In the genomic region with DNA sequence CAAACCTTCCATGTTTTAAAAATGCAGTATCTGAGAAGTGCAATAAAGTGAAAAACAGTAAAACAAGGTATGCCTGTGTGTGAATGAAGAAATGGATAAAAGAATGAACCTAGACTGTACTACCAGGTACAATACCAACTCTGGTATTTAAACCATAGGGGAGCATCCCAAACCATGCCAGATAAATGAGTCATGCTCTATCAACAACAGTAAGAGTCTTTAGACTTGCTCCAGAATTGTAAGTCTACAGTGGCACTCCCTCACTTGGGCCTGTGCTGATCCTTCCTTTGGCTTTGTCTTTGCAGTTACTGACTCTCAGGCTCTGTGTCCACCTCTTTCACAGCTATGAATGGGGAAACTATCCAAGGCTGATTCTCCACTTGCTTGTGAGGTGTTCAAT, we compare ENCODE assay signal across 1 cellular context.
TF ChIP-seq lines count a peak whose summit lies in the region.

No MANE protein-coding gene starts in this region.

TF ChIP-seq in IMR-90, 13 proteins besides CTCF, POLR2A, EP300 and RAD21 (continued from another document):
- TF ChIP-seq, protein P1, sequence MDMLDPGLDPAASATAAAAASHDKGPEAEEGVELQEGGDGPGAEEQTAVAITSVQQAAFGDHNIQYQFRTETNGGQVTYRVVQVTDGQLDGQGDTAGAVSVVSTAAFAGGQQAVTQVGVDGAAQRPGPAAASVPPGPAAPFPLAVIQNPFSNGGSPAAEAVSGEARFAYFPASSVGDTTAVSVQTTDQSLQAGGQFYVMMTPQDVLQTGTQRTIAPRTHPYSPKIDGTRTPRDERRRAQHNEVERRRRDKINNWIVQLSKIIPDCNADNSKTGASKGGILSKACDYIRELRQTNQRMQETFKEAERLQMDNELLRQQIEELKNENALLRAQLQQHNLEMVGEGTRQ (IDR thresholded peaks at IDR 0.05; ENCODE audit: low read depth, low read length): no peak
